ENCODE assay signal across 17 cellular contexts in the genomic region with DNA sequence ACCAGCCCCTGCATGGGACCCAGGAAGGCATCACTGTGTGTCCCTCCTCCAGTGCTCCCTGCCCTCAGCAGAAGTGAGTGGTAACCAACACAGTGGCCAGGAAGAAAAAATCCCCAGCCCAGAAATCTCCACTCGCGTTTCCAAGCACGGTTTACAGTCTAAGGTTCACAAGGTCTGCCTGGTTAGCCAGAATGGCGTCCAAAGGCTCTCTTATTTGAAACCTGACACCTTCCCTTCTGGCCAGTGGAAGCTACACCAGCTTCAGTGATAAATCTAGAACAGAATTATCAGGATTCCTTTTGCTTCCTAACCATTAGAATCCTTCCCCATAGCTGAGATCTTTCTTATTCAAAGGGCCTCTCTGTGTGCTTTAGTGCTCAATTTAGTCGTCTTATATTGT. TPM values are rescaled to one million over a fixed set of nuclear protein-coding genes. Genes with fewer than 3 reads are reported as not detected.
"Had no signal": no experiment of that assay in that cellular context is flagged by ENCODE, and none has a peak within 500 bp of the region (broad histone marks: within the 10 kb centered on the region; RNA-seq: fewer than 3 reads in every experiment).

No MANE protein-coding gene starts in this region.

- H3K36me3 ChIP-seq: brain microvascular endothelial cell, lower lobe of right lung, upper lobe of left lung had no signal

- H3K4me3 ChIP-seq: lower lobe of right lung, smooth muscle cell, upper lobe of left lung had no signal

- ATAC-seq: lower lobe of right lung; stimulated activated naive CD8-positive, alpha-beta T cell treated with anti-CD3 and anti-CD28 coated beads, Interleukin-15, Interleukin-2, amounts not matched to agents 100 U/mL and 50 U/mL, for 24 hours had no signal

- H3K27me3 ChIP-seq: brain microvascular endothelial cell, upper lobe of left lung had no signal

- H3K27ac ChIP-seq: brain microvascular endothelial cell had no signal

- H3K9me3 ChIP-seq: lower lobe of right lung, upper lobe of left lung had no signal

- DNase-seq: activated CD4-positive, alpha-beta T cell treated with anti-CD3 and anti-CD28 coated beads, Interleukin-2, amount 50 U/mL, for 1 hour; activated CD4-positive, CD25-positive, alpha-beta regulatory T cell; activated CD8-positive, alpha-beta memory T cell treated with anti-CD3 and anti-CD28 coated beads for 24 hours; brain microvascular endothelial cell; effector memory CD4-positive, alpha-beta T cell; foreskin melanocyte; lower lobe of right lung; midbrain; retina; stimulated activated CD4-positive, alpha-beta T cell treated with anti-CD3 and anti-CD28 coated beads, Interleukin-4, amount 100 ng/mL, for 4 hours; stimulated activated CD8-positive, alpha-beta memory T cell treated with anti-CD3 and anti-CD28 coated beads, Interleukin-4, amount 100 ng/mL, for 48 hours; stimulated activated naive CD8-positive, alpha-beta T cell treated with anti-CD3 and anti-CD28 coated beads, Interleukin-15, Interleukin-2, amounts not matched to agents 100 U/mL and 50 U/mL, for 24 hours; SW 1271; upper lobe of left lung had no signal

- H3K4me2 ChIP-seq: smooth muscle cell had no signal

RNA-seq across cellular contexts. Expression of a gene that starts 9.2 kb away (rescaled TPM):
- total RNA-seq: fibroblast of lung, kidney epithelial cell, smooth muscle cell had no signal
- polyA plus RNA-seq: fibroblast of lung, smooth muscle cell had no signal
